In the genomic region with DNA sequence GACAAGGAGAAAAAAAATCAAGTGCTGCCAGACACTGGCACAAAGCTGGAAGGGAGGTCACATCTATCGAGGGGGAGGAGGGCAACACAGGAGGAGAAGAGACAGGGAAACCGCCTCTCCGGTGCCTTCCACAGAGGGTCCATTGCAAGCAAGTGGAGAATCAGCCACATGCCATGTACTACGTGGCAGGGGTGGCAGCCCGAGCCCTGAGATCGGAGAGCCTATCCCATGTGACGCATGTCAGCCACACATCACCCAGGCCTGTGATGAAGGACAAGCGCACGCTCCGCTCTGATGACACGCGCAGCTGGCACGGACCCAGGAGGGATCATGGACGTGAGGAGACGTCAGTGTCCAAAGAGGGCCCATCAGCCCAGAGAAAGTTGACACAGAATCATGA, we compare ENCODE assay signal across 21 cellular contexts. TPM values are rescaled to one million over a fixed set of nuclear protein-coding genes. Genes with fewer than 3 reads are reported as not detected.
DNase-seq lines count a peak whose midpoint lies in the region; ATAC-seq and TF ChIP-seq lines count a peak whose summit lies in the region.
"Had no signal": no experiment of that assay in that cellular context is flagged by ENCODE, and none has a peak within 500 bp of the region (broad histone marks: within the 10 kb centered on the region; RNA-seq: fewer than 3 reads in every experiment).

No MANE protein-coding gene starts in this region.

- H3K36me3 Mint-ChIP-seq in WTC11, result no peaks in the 10 kb centered on the region
- peaks cover 5% of the 10 kb centered on the region for H3K36me3 Mint-ChIP-seq in type B pancreatic cell
- H3K36me3 Mint-ChIP-seq: IgD-negative memory B cell had no signal

- no peak overlapping the region for H3K4me3 ChIP-seq in mesendoderm (ENCODE audit: low read length)
- H3K4me3 ChIP-seq: HAP-1 had no signal

- no peak overlapping the region for H3K23ac ChIP-seq in mesendoderm (ENCODE audit: low read length)

- H3K79me2 ChIP-seq in mesendoderm (ENCODE audit: control insufficient read depth, insufficient read depth, low read length), result no peaks in the 10 kb centered on the region

- H3K4me1 ChIP-seq in mesendoderm (ENCODE audit: control insufficient read depth, low read depth, low read length), result no peaks in the 10 kb centered on the region
- H3K4me1 ChIP-seq: HAP-1 had no signal

- no CpG with 5 or more reads among the region's 15 CpGs for WGBS in mesendoderm (ENCODE audit: extremely low coverage, insufficient coverage, low lambda C conversion rate)

- no peak overlapping the region for H2AK5ac ChIP-seq in mesendoderm (ENCODE audit: low read length)

- intact Hi-C loops in cardiac septum (cut with DNase I), result no loop called here

- POLR2A ChIA-PET in WTC11 (lab: Charles Lee), result no interaction called here

- H3K18ac ChIP-seq in mesendoderm (ENCODE audit: low read length), result no peak overlapping the region

- no peak overlapping the region for H3K4ac ChIP-seq in mesendoderm (ENCODE audit: low read depth, low read length)

- H3K9me3 Mint-ChIP-seq in WTC11 (peaks cover 4% of the 10 kb centered on the region), type B pancreatic cell (peaks cover 6% of the 10 kb centered on the region)

- DNase-seq in WTC11 (ENCODE audit: low spot score) (no peak), cardiac septum (ENCODE audit: low spot score) (peak; percentile 85), mesendoderm (no peak), type B pancreatic cell (ENCODE audit: extremely low spot score, unreplicated experiment) (peak; percentile 54), occipital lobe (lab: John Stamatoyannopoulos, UW) (no peak), mesenteric fat pad (ENCODE audit: low spot score) (no peak)
- DNase-seq: CD4-positive, CD25-positive, alpha-beta regulatory T cell; DND-41; GDM1; Kasumi-1; MM.1S; NCI-H1092 treated with DMSO at 0.1 percent for 48 hours; NCI-H2081 treated with DMSO at 0.1 percent for 48 hours; NCI-H510A; NCI-H82; PC-3 had no signal

- ATAC-seq in WTC11 (no peak), GM18870 (IDR thresholded peaks at IDR 0.05; ENCODE audit: unreplicated experiment) (no peak)
- ATAC-seq: PC-3, SK-N-SH treated with all-trans-retinoic acid at 6 μM for 48 hours had no signal

- peak overlapping the region; percentile 34; the same call in 1 of the 2 replicates for H3K27ac Mint-ChIP-seq in WTC11
- peak overlapping the region; percentile 97 for H3K27ac Mint-ChIP-seq in type B pancreatic cell
- H3K27ac Mint-ChIP-seq: CD4-positive, CD25-positive, alpha-beta regulatory T cell; IgD-negative memory B cell had no signal

- H2BK120ac ChIP-seq in mesendoderm (ENCODE audit: low read depth, low read length), result no peak overlapping the region

- no peaks in the 10 kb centered on the region for H3K36me3 ChIP-seq in mesendoderm (ENCODE audit: control insufficient read depth, insufficient read depth, low read length)
- H3K36me3 ChIP-seq: HAP-1 had no signal

- no peak overlapping the region for H2BK5ac ChIP-seq in mesendoderm (ENCODE audit: low read length)

- H3K4me1 Mint-ChIP-seq in WTC11 (peaks cover 16% of the 10 kb centered on the region), type B pancreatic cell (ENCODE audit: unreplicated experiment) (peaks cover 33% of the 10 kb centered on the region)

- H3K56ac ChIP-seq in mesendoderm (ENCODE audit: low read length), result peak overlapping the region; percentile 15

- TF ChIP-seq CTCF in WTC11 (IDR thresholded peaks at IDR 0.05), result no peak
- no peak for TF ChIP-seq CTCF in type B pancreatic cell (conservative IDR thresholded peaks at IDR 0.05)

- H3K27me3 Mint-ChIP-seq in WTC11 (ENCODE audit: low read depth) (no peaks in the 10 kb centered on the region), type B pancreatic cell (no peaks in the 10 kb centered on the region)

- H4K8ac ChIP-seq in mesendoderm (ENCODE audit: low read depth, low read length), result no peak overlapping the region

- H3K4me2 ChIP-seq in mesendoderm (ENCODE audit: low read length), result no peak overlapping the region

- H3K27me3 ChIP-seq in mesendoderm (ENCODE audit: insufficient read depth, low read length, poor library complexity), result no peaks in the 10 kb centered on the region

- H3K4me3 Mint-ChIP-seq in WTC11 (no peak overlapping the region), type B pancreatic cell (peak overlapping the region; percentile 49)
- H3K4me3 Mint-ChIP-seq: CD4-positive, CD25-positive, alpha-beta regulatory T cell; IgD-negative memory B cell had no signal

- no peak overlapping the region for H3K9ac ChIP-seq in mesendoderm (ENCODE audit: low read length)

- no peak overlapping the region for H3K27ac ChIP-seq in mesendoderm (ENCODE audit: low read depth, low read length)
- H3K27ac ChIP-seq: HL-60 had no signal

- CTCF ChIA-PET in WTC11 (lab: Charles Lee), result interaction anchor here (1.0 kb wide), 1 partner anchor 148 kb away, joined by 3 read pairs; no protein-coding TSS in a partner anchor

- H2BK15ac ChIP-seq in mesendoderm (replicated peaks; ENCODE audit: low read depth), result no peak overlapping the region

- no peak overlapping the region for H4K5ac ChIP-seq in mesendoderm (ENCODE audit: low read length)

- H3K79me1 ChIP-seq in mesendoderm (ENCODE audit: low read length), result peaks cover 3% of the 10 kb centered on the region

TF ChIP-seq in WTC11, 78 proteins besides CTCF, POLR2A, EP300 and RAD21:
- TF ChIP-seq FOXK1 (CRISPR knock-in tag; IDR thresholded peaks at IDR 0.05) (no peak), CBFB (CRISPR knock-in tag; IDR thresholded peaks at IDR 0.05; ENCODE audit: low read depth) (no peak), SMAD3 (CRISPR knock-in tag; IDR thresholded peaks at IDR 0.05; ENCODE audit: borderline replicate concordance) (no peak), TP53 (CRISPR knock-in tag; IDR thresholded peaks at IDR 0.05) (no peak), ZNF416 (CRISPR knock-in tag; IDR thresholded peaks at IDR 0.05) (no peak)
- TF ChIP-seq, protein P1, sequence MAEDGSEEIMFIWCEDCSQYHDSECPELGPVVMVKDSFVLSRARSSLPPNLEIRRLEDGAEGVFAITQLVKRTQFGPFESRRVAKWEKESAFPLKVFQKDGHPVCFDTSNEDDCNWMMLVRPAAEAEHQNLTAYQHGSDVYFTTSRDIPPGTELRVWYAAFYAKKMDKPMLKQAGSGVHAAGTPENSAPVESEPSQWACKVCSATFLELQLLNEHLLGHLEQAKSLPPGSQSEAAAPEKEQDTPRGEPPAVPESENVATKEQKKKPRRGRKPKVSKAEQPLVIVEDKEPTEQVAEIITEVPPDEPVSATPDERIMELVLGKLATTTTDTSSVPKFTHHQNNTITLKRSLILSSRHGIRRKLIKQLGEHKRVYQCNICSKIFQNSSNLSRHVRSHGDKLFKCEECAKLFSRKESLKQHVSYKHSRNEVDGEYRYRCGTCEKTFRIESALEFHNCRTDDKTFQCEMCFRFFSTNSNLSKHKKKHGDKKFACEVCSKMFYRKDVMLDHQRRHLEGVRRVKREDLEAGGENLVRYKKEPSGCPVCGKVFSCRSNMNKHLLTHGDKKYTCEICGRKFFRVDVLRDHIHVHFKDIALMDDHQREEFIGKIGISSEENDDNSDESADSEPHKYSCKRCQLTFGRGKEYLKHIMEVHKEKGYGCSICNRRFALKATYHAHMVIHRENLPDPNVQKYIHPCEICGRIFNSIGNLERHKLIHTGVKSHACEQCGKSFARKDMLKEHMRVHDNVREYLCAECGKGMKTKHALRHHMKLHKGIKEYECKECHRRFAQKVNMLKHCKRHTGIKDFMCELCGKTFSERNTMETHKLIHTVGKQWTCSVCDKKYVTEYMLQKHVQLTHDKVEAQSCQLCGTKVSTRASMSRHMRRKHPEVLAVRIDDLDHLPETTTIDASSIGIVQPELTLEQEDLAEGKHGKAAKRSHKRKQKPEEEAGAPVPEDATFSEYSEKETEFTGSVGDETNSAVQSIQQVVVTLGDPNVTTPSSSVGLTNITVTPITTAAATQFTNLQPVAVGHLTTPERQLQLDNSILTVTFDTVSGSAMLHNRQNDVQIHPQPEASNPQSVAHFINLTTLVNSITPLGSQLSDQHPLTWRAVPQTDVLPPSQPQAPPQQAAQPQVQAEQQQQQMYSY (CRISPR knock-in tag; IDR thresholded peaks at IDR 0.05), result no peak
- TF ChIP-seq, protein P2, sequence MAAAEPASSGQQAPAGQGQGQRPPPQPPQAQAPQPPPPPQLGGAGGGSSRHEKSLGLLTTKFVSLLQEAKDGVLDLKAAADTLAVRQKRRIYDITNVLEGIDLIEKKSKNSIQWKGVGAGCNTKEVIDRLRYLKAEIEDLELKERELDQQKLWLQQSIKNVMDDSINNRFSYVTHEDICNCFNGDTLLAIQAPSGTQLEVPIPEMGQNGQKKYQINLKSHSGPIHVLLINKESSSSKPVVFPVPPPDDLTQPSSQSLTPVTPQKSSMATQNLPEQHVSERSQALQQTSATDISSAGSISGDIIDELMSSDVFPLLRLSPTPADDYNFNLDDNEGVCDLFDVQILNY (CRISPR knock-in tag; IDR thresholded peaks at IDR 0.05), result no peak
- TF ChIP-seq, protein P3, sequence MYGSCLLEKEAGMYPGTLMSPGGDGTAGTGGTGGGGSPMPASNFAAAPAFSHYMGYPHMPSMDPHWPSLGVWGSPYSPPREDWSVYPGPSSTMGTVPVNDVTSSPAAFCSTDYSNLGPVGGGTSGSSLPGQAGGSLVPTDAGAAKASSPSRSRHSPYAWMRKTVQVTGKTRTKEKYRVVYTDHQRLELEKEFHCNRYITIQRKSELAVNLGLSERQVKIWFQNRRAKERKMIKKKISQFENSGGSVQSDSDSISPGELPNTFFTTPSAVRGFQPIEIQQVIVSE (CRISPR knock-in tag; IDR thresholded peaks at IDR 0.05; ENCODE audit: borderline replicate concordance), result no peak

RNA-seq across cellular contexts. Expression of a gene that starts 30.1 kb away (rescaled TPM):
- total RNA-seq in WTC11 (2021) (9.5 to 11.5 TPM (median 10.0 TPM) in 3 replicates), cardiac septum (44.0 TPM), type B pancreatic cell (ENCODE audit: low replicate concordance) (13.9 and 17.0 TPM in 2 replicates), occipital lobe (9.5 TPM), mesenteric fat pad (11.7 TPM)
- 2.8 TPM for polyA plus RNA-seq in mesendoderm (2013, experiment 1 of 2)
- 2.9 TPM for polyA plus RNA-seq in mesendoderm (2013, experiment 2 of 2)

Comparison
In these comparisons a context has a peak if more than half of its experiments do, and no peak if none do; other contexts are left out.
1. DNase-seq: peak in cardiac septum (single experiment) and type B pancreatic cell (single experiment); none in WTC11 (single experiment), mesendoderm (single experiment), occipital lobe (single experiment) and mesenteric fat pad (single experiment).